ENCODE assay signal across 10 cellular contexts in the genomic region with DNA sequence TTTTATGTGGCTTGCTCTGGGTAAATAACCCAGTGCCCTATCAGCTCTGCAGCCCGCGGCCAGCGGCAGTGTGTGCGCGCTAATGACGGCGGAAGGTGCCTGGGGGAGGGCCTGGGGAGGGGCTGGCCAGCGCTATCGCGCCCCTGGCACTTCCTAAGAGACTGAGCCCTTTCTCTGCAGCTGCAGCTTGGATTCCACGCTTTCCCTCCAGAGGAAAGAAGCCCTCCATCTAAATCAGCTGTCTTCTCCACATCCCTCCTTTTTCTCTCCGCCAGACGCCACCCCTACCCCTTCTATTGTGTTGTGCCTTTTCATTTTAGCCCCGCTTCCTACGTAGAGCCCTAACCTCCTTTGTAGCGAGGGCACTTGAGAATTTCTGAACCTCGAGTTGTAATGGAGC. TPM values are rescaled to one million over a fixed set of nuclear protein-coding genes. Genes with fewer than 3 reads are reported as not detected.
DNase-seq lines count a peak whose midpoint lies in the region; ATAC-seq, FAIRE-seq and TF ChIP-seq lines count a peak whose summit lies in the region.
"Had no signal": no experiment of that assay in that cellular context is flagged by ENCODE, and none has a peak within 500 bp of the region (broad histone marks: within the 10 kb centered on the region; RNA-seq: fewer than 3 reads in every experiment).

No MANE protein-coding gene starts in this region.

- no peak for FAIRE-seq in GM19239 (lab: Jason Lieb, UNC)

- H3K9me3 ChIP-seq in mucosa of descending colon: no peaks in the 10 kb centered on the region

- H3K4me3 Mint-ChIP-seq in chondrocyte (ENCODE audit: unreplicated experiment): peak overlapping the region; percentile 88

- ATAC-seq in mucosa of descending colon: peak; percentile 12
- no peak for ATAC-seq in HG02870 (IDR thresholded peaks at IDR 0.05; ENCODE audit: unreplicated experiment)
- ATAC-seq in HG02610 (IDR thresholded peaks at IDR 0.05; ENCODE audit: unreplicated experiment): no peak
- ATAC-seq in HG03139 (IDR thresholded peaks at IDR 0.05; ENCODE audit: unreplicated experiment): no peak

- intact Hi-C loops in mucosa of descending colon (cut with DNase I, micrococcal nuclease): no loop called here

- no peak for TF ChIP-seq CTCF in GM12864 (IDR thresholded peaks at IDR 0.05; ENCODE audit: low read depth, low read length, missing control alignments)
- TF ChIP-seq CTCF in chondrocyte (IDR thresholded peaks at IDR 0.05): no peak
- TF ChIP-seq CTCF in mucosa of descending colon (IDR thresholded peaks at IDR 0.05): no peak

- H3K4me3 ChIP-seq in GM12864 (ENCODE audit: low read depth, low read length): peak overlapping the region; percentile 40; the same call in 1 of the 2 replicates
- no peak overlapping the region for H3K4me3 ChIP-seq in mucosa of descending colon

- H3K27me3 Mint-ChIP-seq in chondrocyte (ENCODE audit: low read depth): peaks cover 37% of the 10 kb centered on the region

- H3K27ac Mint-ChIP-seq in chondrocyte (ENCODE audit: unreplicated experiment): no peak overlapping the region

- no peaks in the 10 kb centered on the region for H3K36me3 Mint-ChIP-seq in chondrocyte (ENCODE audit: low read depth)

- no peaks in the 10 kb centered on the region for H3K36me3 ChIP-seq in mucosa of descending colon (ENCODE audit: low read depth)

- peaks cover 17% of the 10 kb centered on the region for H3K4me1 Mint-ChIP-seq in chondrocyte (ENCODE audit: low read depth)

- H3K9me3 Mint-ChIP-seq in chondrocyte (ENCODE audit: low read depth): no peaks in the 10 kb centered on the region

- no peaks in the 10 kb centered on the region for H3K4me1 ChIP-seq in mucosa of descending colon (ENCODE audit: low read depth)

- no peak for DNase-seq in GM12864 (ENCODE audit: low read depth)
- DNase-seq in NCI-H510A treated with DMSO at 0.1 percent for 48 hours (lab: John Stamatoyannopoulos, UW): peak; percentile 43
- no peak for DNase-seq in chondrocyte (ENCODE audit: low spot score)
- DNase-seq in mucosa of descending colon: no peak
- no peak for DNase-seq in GM19239 (ENCODE audit: insufficient read length, low spot score)

RNA-seq across cellular contexts. Expression of a gene that starts 0.9 kb away (rescaled TPM):
- not detected in 3 replicates for total RNA-seq in chondrocyte
- 1 to 10 TPM; 2.9 to 4.8 (median 3.1) TPM for total RNA-seq in mucosa of descending colon
- total RNA-seq: HT1080, myocyte had no signal
